In the genomic region with DNA sequence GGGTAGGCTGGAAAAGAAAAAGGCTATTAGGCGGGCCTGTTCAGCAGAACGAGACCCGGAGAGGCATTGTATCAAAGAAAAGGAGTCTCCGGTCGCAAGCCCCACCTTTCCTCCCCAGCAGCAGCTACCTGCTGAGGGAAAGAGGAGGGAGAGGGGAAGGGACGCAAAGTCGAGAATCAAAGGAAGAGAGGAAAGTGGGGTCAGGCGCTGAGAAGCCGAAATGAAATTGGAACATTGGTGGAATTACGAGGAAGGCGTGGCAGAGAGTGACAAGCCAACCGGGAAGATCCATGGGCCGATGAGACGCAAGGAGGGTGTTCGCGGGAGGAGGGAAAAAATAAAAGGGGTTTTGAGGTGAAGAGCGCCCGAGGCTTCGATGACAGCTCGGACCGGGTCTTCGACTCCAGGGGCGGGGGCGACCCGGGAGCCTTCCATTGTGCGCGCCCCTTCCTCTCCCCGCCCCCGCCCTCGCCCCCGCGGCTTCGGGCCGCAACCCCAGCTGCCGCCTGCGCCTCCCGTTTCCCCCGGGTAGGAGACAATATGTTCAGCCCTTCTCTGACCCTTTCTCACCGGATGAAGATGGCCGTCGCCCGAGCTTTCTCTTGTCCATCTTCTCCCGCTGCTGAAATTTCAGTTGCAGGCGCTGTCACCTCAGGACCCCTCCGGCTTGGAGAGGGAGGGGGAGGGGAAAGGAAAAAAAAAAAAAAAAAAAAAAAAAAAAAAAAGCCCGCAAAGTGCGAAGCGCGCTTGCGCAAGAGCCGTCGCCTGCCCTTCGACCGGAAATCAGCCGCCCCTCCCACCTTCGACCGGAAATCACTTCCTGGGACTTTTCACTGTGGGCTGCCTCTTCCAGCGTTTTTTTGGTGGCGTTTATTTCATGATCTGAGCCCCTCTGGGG, we compare ENCODE assay signal across 1 cellular context.
A peak's percentile ranks its signal among the peaks of the same experiment; 100 is the strongest.
TF ChIP-seq lines count a peak whose summit lies in the region.

A gene with protein sequence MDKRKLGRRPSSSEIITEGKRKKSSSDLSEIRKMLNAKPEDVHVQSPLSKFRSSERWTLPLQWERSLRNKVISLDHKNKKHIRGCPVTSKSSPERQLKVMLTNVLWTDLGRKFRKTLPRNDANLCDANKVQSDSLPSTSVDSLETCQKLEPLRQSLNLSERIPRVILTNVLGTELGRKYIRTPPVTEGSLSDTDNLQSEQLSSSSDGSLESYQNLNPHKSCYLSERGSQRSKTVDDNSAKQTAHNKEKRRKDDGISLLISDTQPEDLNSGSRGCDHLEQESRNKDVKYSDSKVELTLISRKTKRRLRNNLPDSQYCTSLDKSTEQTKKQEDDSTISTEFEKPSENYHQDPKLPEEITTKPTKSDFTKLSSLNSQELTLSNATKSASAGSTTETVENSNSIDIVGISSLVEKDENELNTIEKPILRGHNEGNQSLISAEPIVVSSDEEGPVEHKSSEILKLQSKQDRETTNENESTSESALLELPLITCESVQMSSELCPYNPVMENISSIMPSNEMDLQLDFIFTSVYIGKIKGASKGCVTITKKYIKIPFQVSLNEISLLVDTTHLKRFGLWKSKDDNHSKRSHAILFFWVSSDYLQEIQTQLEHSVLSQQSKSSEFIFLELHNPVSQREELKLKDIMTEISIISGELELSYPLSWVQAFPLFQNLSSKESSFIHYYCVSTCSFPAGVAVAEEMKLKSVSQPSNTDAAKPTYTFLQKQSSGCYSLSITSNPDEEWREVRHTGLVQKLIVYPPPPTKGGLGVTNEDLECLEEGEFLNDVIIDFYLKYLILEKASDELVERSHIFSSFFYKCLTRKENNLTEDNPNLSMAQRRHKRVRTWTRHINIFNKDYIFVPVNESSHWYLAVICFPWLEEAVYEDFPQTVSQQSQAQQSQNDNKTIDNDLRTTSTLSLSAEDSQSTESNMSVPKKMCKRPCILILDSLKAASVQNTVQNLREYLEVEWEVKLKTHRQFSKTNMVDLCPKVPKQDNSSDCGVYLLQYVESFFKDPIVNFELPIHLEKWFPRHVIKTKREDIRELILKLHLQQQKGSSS (minus strand): TSS at position 692 of the 898 bp plus-strand sequence. CDS start 82 bp downstream, at position 610.

TF ChIP-seq in HepG2, 621 proteins besides CTCF, POLR2A, EP300 and RAD21 (continued from another document and continues in another):
- no peak for TF ChIP-seq BCLAF1 (IDR thresholded peaks at IDR 0.05)
- TF ChIP-seq ZNF331 (CRISPR knock-in tag; IDR thresholded peaks at IDR 0.05), result no peak
- peak; percentile 89 for TF ChIP-seq POLR2G (IDR thresholded peaks at IDR 0.05; ENCODE audit: low read depth, low read length)
- TF ChIP-seq GRHL1 (CRISPR knock-in tag; conservative IDR thresholded peaks at IDR 0.05), result no peak
- TF ChIP-seq ZNF282 (IDR thresholded peaks at IDR 0.05; ENCODE audit: partially characterized antibody), result no peak
- TF ChIP-seq, protein P1, sequence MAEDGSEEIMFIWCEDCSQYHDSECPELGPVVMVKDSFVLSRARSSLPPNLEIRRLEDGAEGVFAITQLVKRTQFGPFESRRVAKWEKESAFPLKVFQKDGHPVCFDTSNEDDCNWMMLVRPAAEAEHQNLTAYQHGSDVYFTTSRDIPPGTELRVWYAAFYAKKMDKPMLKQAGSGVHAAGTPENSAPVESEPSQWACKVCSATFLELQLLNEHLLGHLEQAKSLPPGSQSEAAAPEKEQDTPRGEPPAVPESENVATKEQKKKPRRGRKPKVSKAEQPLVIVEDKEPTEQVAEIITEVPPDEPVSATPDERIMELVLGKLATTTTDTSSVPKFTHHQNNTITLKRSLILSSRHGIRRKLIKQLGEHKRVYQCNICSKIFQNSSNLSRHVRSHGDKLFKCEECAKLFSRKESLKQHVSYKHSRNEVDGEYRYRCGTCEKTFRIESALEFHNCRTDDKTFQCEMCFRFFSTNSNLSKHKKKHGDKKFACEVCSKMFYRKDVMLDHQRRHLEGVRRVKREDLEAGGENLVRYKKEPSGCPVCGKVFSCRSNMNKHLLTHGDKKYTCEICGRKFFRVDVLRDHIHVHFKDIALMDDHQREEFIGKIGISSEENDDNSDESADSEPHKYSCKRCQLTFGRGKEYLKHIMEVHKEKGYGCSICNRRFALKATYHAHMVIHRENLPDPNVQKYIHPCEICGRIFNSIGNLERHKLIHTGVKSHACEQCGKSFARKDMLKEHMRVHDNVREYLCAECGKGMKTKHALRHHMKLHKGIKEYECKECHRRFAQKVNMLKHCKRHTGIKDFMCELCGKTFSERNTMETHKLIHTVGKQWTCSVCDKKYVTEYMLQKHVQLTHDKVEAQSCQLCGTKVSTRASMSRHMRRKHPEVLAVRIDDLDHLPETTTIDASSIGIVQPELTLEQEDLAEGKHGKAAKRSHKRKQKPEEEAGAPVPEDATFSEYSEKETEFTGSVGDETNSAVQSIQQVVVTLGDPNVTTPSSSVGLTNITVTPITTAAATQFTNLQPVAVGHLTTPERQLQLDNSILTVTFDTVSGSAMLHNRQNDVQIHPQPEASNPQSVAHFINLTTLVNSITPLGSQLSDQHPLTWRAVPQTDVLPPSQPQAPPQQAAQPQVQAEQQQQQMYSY (CRISPR knock-in tag; IDR thresholded peaks at IDR 0.05), result no peak
- peak; percentile 52 for TF ChIP-seq SAP130 (CRISPR knock-in tag; IDR thresholded peaks at IDR 0.05; ENCODE audit: low read depth)
- no peak for TF ChIP-seq HMG20A (CRISPR knock-in tag; IDR thresholded peaks at IDR 0.05; ENCODE audit: borderline replicate concordance)
- peak; percentile 73; the same call in 1 of the 2 replicates for TF ChIP-seq YEATS4 (CRISPR knock-in tag; IDR thresholded peaks at IDR 0.05; ENCODE audit: borderline replicate concordance)
- no peak for TF ChIP-seq SMAD9 (CRISPR knock-in tag; IDR thresholded peaks at IDR 0.05)
- TF ChIP-seq SIX1 (CRISPR knock-in tag; IDR thresholded peaks at IDR 0.05; ENCODE audit: borderline replicate concordance), result no peak
- no peak for TF ChIP-seq ZNF34 (CRISPR knock-in tag; IDR thresholded peaks at IDR 0.05; ENCODE audit: borderline replicate concordance)
- no peak for TF ChIP-seq TRAFD1 (CRISPR knock-in tag; IDR thresholded peaks at IDR 0.05; ENCODE audit: borderline replicate concordance)
- TF ChIP-seq RXRA (CRISPR knock-in tag; IDR thresholded peaks at IDR 0.05), result no peak
- TF ChIP-seq MYC (CRISPR knock-in tag; IDR thresholded peaks at IDR 0.05; ENCODE audit: borderline replicate concordance), result 0 out of 2 replicates have a peak, but pooled peaks have one; percentile 37
- TF ChIP-seq PBX3 (CRISPR knock-in tag; IDR thresholded peaks at IDR 0.05; ENCODE audit: borderline replicate concordance), result no peak
- TF ChIP-seq, protein P2, sequence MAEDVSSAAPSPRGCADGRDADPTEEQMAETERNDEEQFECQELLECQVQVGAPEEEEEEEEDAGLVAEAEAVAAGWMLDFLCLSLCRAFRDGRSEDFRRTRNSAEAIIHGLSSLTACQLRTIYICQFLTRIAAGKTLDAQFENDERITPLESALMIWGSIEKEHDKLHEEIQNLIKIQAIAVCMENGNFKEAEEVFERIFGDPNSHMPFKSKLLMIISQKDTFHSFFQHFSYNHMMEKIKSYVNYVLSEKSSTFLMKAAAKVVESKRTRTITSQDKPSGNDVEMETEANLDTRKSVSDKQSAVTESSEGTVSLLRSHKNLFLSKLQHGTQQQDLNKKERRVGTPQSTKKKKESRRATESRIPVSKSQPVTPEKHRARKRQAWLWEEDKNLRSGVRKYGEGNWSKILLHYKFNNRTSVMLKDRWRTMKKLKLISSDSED (CRISPR knock-in tag; IDR thresholded peaks at IDR 0.05), result no peak
- TF ChIP-seq ZFP41 (CRISPR knock-in tag; IDR thresholded peaks at IDR 0.05; ENCODE audit: borderline replicate concordance), result no peak
- no peak for TF ChIP-seq ZNF7 (CRISPR knock-in tag; IDR thresholded peaks at IDR 0.05)
- TF ChIP-seq, protein P3, sequence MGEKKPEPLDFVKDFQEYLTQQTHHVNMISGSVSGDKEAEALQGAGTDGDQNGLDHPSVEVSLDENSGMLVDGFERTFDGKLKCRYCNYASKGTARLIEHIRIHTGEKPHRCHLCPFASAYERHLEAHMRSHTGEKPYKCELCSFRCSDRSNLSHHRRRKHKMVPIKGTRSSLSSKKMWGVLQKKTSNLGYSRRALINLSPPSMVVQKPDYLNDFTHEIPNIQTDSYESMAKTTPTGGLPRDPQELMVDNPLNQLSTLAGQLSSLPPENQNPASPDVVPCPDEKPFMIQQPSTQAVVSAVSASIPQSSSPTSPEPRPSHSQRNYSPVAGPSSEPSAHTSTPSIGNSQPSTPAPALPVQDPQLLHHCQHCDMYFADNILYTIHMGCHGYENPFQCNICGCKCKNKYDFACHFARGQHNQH (CRISPR knock-in tag; IDR thresholded peaks at IDR 0.05), result no peak
- TF ChIP-seq, protein P4, sequence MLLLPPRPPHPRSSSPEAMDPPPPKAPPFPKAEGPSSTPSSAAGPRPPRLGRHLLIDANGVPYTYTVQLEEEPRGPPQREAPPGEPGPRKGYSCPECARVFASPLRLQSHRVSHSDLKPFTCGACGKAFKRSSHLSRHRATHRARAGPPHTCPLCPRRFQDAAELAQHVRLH (CRISPR knock-in tag; IDR thresholded peaks at IDR 0.05; ENCODE audit: borderline replicate concordance, low read depth), result no peak
- TF ChIP-seq, protein P5, sequence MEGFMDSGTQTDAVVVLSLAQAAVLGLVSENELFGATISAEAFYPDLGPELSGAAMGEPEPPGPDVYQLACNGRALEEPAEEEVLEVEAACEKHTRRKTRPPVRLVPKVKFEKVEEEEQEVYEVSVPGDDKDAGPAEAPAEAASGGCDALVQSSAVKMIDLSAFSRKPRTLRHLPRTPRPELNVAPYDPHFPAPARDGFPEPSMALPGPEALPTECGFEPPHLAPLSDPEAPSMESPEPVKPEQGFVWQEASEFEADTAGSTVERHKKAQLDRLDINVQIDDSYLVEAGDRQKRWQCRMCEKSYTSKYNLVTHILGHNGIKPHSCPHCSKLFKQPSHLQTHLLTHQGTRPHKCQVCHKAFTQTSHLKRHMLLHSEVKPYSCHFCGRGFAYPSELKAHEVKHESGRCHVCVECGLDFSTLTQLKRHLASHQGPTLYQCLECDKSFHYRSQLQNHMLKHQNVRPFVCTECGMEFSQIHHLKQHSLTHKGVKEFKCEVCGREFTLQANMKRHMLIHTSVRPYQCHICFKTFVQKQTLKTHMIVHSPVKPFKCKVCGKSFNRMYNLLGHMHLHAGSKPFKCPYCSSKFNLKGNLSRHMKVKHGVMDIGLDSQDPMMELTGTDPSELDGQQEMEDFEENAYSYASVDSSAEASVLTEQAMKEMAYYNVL (CRISPR knock-in tag; IDR thresholded peaks at IDR 0.05; ENCODE audit: borderline replicate concordance), result no peak
- no peak for TF ChIP-seq RBM22 (optimal IDR thresholded peaks at IDR 0.05; ENCODE audit: low read length)
- TF ChIP-seq DR1 (CRISPR knock-in tag; IDR thresholded peaks at IDR 0.05), result no peak
- no peak for TF ChIP-seq ZNF761 (CRISPR knock-in tag; conservative IDR thresholded peaks at IDR 0.05)
- TF ChIP-seq, protein P6, sequence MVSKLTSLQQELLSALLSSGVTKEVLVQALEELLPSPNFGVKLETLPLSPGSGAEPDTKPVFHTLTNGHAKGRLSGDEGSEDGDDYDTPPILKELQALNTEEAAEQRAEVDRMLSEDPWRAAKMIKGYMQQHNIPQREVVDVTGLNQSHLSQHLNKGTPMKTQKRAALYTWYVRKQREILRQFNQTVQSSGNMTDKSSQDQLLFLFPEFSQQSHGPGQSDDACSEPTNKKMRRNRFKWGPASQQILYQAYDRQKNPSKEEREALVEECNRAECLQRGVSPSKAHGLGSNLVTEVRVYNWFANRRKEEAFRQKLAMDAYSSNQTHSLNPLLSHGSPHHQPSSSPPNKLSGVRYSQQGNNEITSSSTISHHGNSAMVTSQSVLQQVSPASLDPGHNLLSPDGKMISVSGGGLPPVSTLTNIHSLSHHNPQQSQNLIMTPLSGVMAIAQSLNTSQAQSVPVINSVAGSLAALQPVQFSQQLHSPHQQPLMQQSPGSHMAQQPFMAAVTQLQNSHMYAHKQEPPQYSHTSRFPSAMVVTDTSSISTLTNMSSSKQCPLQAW (CRISPR knock-in tag; IDR thresholded peaks at IDR 0.05), result no peak
